8 cellular contexts compared by ENCODE assay signal in the genomic region with DNA sequence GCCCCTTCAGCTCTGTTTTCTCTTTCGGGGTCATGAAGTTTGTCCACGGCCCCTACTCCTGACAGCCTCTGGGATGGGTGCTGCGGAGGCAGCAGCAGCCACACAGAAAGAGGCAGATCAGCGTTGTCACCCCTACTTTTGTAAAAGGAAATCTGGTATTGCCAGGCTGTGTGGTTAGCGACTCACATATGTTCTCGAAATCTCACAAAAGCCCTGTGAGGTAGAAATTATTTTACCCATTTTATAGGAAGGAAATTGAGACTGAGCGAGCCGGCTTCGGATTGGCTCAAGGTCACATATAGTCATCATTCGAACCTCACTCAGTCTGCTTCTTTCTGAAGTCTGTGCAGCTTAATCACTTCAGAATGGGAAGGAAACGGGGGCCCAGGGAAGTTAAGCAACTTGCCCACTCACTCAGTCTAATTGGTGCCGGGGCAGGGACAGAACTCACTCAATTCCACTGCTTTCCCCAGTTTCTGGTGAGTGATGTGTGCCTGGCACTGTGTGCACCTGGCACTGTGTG. TPM values are rescaled to one million over a fixed set of nuclear protein-coding genes. Genes with fewer than 3 reads are reported as not detected.
A peak's percentile ranks its signal among the peaks of the same experiment; 100 is the strongest.
DNase-seq lines count a peak whose midpoint lies in the region; ATAC-seq and TF ChIP-seq lines count a peak whose summit lies in the region.

No MANE protein-coding gene starts in this region.

- peaks cover 8 to 11% (median 9%) of the 10 kb centered on the region in 3 donors for H3K27me3 Mint-ChIP-seq in naive B cell

- TF ChIP-seq POLR2A in upper lobe of left lung (IDR thresholded peaks at IDR 0.05): no peak

- peak overlapping the region; percentile 58 for H3K9ac ChIP-seq in endocrine pancreas (ENCODE audit: control insufficient read depth, insufficient read depth, low read length)

- H3K4me1 ChIP-seq in endocrine pancreas (ENCODE audit: control insufficient read depth, insufficient read depth, low read length) (no peaks in the 10 kb centered on the region), upper lobe of left lung (peaks cover 21 to 31% (median 29%) of the 10 kb centered on the region in 4 donors)

- H3K4me3 Mint-ChIP-seq in naive B cell: peak overlapping the region; percentile 28 to 97 (median 88)

- peak; percentile 30 for ATAC-seq in naive B cell (ENCODE audit: low read depth in 2 of 2)
- peak; percentile 1 to 21 for ATAC-seq in upper lobe of left lung (ENCODE audit: low FRiP score in 2 of 2)

- WGBS in upper lobe of left lung, 2 donors: 19 to 22% methylated on average over 11 to 12 of the region's 12 CpGs

- peak overlapping the region; percentile 57 for H3K4me3 ChIP-seq in HFF-Myc (replicated peaks; ENCODE audit: low read depth, low read length)
- H3K4me3 ChIP-seq in endocrine pancreas (ENCODE audit: control insufficient read depth, insufficient read depth, low read length): peak overlapping the region; percentile 27
- peak overlapping the region in 3 of 4 donors; percentile 71 to 92 (median 83) for H3K4me3 ChIP-seq in upper lobe of left lung

- TF ChIP-seq CTCF in HFF-Myc (IDR thresholded peaks at IDR 0.05; ENCODE audit: low read depth, low read length, missing control alignments) (no peak), upper lobe of left lung (IDR thresholded peaks at IDR 0.05) (no peak)

- peaks cover 16 to 29% (median 16%) of the 10 kb centered on the region in 3 donors for H3K4me1 Mint-ChIP-seq in naive B cell

- DNase-seq in A172 (ENCODE audit: low spot score): peak; percentile 18
- DNase-seq in HFF-Myc (ENCODE audit: extremely low read depth, low read depth): no peak
- peak; percentile 51 for DNase-seq in activated CD4-positive, alpha-beta T cell treated with anti-CD3 and anti-CD28 coated beads for 48 hours
- peak; percentile 31 for DNase-seq in naive B cell
- DNase-seq in upper lobe of left lung: peak in 1 of 2 donors; percentile 64
- no peak for DNase-seq in NCI-H187 (lab: John Stamatoyannopoulos, UW)
- no peak for DNase-seq in NCI-H1436 treated with DMSO at 0.1 percent for 48 hours (lab: John Stamatoyannopoulos, UW)

- H3K27ac ChIP-seq in upper lobe of left lung: peak overlapping the region; percentile 98 to 99 (median 98)

- H3K36me3 ChIP-seq in endocrine pancreas (ENCODE audit: control insufficient read depth, insufficient read depth, low read length): no peaks in the 10 kb centered on the region
- peaks cover 0 to 2% (median 0%) of the 10 kb centered on the region in 4 donors for H3K36me3 ChIP-seq in upper lobe of left lung

- H3K36me3 Mint-ChIP-seq in naive B cell: no peaks in the 10 kb centered on the region

- no peaks in the 10 kb centered on the region for H3K27me3 ChIP-seq in endocrine pancreas (ENCODE audit: control insufficient read depth, insufficient read depth, low read length)
- no peaks in the 10 kb centered on the region for H3K27me3 ChIP-seq in upper lobe of left lung

- no peaks in the 10 kb centered on the region for H3K9me3 ChIP-seq in endocrine pancreas (ENCODE audit: control insufficient read depth, low read length)
- no peaks in the 10 kb centered on the region for H3K9me3 ChIP-seq in upper lobe of left lung

- H3K27ac Mint-ChIP-seq in naive B cell: peak overlapping the region; percentile 13 to 94 (median 86)

- no peaks in the 10 kb centered on the region for H3K9me3 Mint-ChIP-seq in naive B cell

- TF ChIP-seq EP300 in upper lobe of left lung (IDR thresholded peaks at IDR 0.05): no peak

RNA-seq across cellular contexts. Expression of a gene that starts 1.1 kb away (rescaled TPM):
- 112 and 133 TPM in 2 replicates for total RNA-seq in A172 (2014; rRNA removed; shearing (Covaris generic))
- polyA plus RNA-seq in naive B cell (ENCODE audit: low read depth in 6 of 6): 10 to 100 TPM in 1 of 6 donors, 1 to 10 TPM in 5; 3.1 to 11.1 (median 3.7) TPM
- 10 to 100 TPM; 16.8 to 70.8 (median 44.5) TPM for total RNA-seq in upper lobe of left lung

RNA-seq across cellular contexts. Expression of a gene that starts 53.6 kb away (rescaled TPM):
- total RNA-seq in A172 (2014; rRNA removed; shearing (Covaris generic)): 3.6 TPM in 2 replicates
- 10 to 100 TPM; 17.0 to 56.4 (median 47.6) TPM for polyA plus RNA-seq in naive B cell (ENCODE audit: low read depth in 6 of 6)
- total RNA-seq in upper lobe of left lung: 10 to 100 TPM; 43.2 to 77.5 (median 56.2) TPM

Comparison
In these comparisons a context has a peak if more than half of its experiments do, and no peak if none do; other contexts are left out.
1. DNase-seq: peak in A172 (single experiment), activated CD4-positive, alpha-beta T cell treated with anti-CD3 and anti-CD28 coated beads for 48 hours (single experiment) and naive B cell (single experiment); none in HFF-Myc (single experiment), NCI-H187 (0 of 2) and NCI-H1436 treated with DMSO at 0.1 percent for 48 hours (single experiment).
2. H3K4me3 ChIP-seq: peak in every context shown above with its lines; median percentile 83 in upper lobe of left lung; 57 in HFF-Myc; 27 in endocrine pancreas.